Comparison of ENCODE assay signal across 8 cellular contexts in the genomic region with DNA sequence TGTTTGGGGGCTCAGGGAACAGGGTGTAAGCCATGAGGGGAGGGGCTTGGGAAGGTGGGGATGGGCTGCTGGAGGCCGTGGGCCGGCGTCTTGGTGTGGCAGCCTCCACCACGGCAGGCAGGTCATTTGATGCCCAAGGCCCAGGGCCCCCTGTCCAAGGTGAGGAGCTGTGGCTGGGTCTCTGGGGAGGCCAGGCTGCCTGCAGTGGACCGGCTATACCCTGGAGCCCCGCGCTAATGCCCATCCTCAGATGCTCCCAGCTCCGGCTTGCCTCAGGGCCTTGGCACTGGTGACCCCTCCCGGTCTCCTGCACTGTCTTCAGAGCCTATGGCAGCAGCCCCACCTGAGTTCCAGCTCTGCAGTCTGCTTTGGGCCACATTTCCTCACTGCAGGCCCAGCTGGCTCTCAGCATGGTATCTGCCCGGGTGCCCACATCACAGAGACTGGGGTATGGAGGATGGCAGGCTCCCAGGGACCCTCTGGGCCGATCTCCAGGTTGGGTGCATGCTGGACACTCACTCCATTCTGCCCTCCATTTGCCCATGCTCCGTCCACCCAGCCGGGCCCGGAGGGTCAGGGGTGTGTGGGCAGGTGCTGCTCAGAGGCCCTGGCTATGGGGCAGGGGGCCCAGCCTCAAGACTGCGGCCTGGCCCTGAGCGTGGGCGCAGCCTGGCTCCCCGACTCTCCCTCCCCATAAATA. TPM values are rescaled to one million over a fixed set of nuclear protein-coding genes. Genes with fewer than 3 reads are reported as not detected.
DNase-seq lines count a peak whose midpoint lies in the region; ATAC-seq, FAIRE-seq and TF ChIP-seq lines count a peak whose summit lies in the region.
"Not testable (repeated sequence)": the region's sequence is repeated elsewhere in the genome, so short reads cannot be mapped to it uniquely, and the experiment has no call there.
"Had no signal": no experiment of that assay in that cellular context is flagged by ENCODE, and none has a peak within 500 bp of the region (broad histone marks: within the 10 kb centered on the region; RNA-seq: fewer than 3 reads in every experiment).

No MANE protein-coding gene starts in this region.

- CTCF ChIA-PET in WTC11 (lab: Charles Lee) = interaction anchor here (1.1 to 1.5 kb wide), 2 partner anchors 30 to 42 kb away, joined by 3 to 8 read pairs; no protein-coding TSS in a partner anchor

- not testable (repeated sequence) for H2AFZ ChIP-seq in astrocyte (ENCODE audit: low read depth, low read length)
- peak overlapping the region; percentile 26 for H2AFZ ChIP-seq in neuron (ENCODE audit: low read depth, low read length)

- not testable (repeated sequence) for TF ChIP-seq CTCF in CD14-positive monocyte (IDR thresholded peaks at IDR 0.05); WTC11 (IDR thresholded peaks at IDR 0.05); astrocyte (IDR thresholded peaks at IDR 0.05; ENCODE audit: insufficient read depth, low read depth, low read length); left lung (IDR thresholded peaks at IDR 0.05); sigmoid colon (IDR thresholded peaks at IDR 0.05)

- H3K36me3 Mint-ChIP-seq in CD14-positive monocyte; WTC11; astrocyte (ENCODE audit: low read depth, unreplicated experiment): not testable (repeated sequence)

- not testable (repeated sequence) for H3K27ac ChIP-seq in astrocyte (ENCODE audit: low read depth, low read length); left lung; sigmoid colon

- 70 to 72% methylated on average over 15 of the region's 18 CpGs for WGBS in sigmoid colon, 2 donors

- not testable (repeated sequence) for H3K4me1 ChIP-seq in astrocyte (ENCODE audit: insufficient read depth, low read length); left lung; sigmoid colon
- peaks cover 18% of the 10 kb centered on the region for H3K4me1 ChIP-seq in neuron (ENCODE audit: insufficient read depth, low read length)

- peak; percentile 37 for DNase-seq in CD14-positive monocyte (ENCODE audit: low spot score)
- peak; percentile 8 for DNase-seq in WTC11 (ENCODE audit: low spot score)
- not testable (repeated sequence) for DNase-seq in astrocyte (ENCODE audit: low read depth)
- DNase-seq in Right ventricle myocardium superior = peak; percentile 17
- DNase-seq in left lung = peak; percentile 24 to 34
- DNase-seq in sigmoid colon = peak; percentile 58

- H3K27me3 Mint-ChIP-seq in CD14-positive monocyte (ENCODE audit: low read depth in 3 of 3); WTC11 (ENCODE audit: low read depth): not testable (repeated sequence)
- H3K27me3 Mint-ChIP-seq in astrocyte (ENCODE audit: low read depth, unreplicated experiment) = peaks cover 19% of the 10 kb centered on the region

- peak overlapping the region; percentile 81 for H3K4me2 ChIP-seq in astrocyte (ENCODE audit: low read length)

- H3K27ac Mint-ChIP-seq in CD14-positive monocyte; WTC11; astrocyte (ENCODE audit: unreplicated experiment): not testable (repeated sequence)

- not testable (repeated sequence) for TF ChIP-seq POLR2A in sigmoid colon (IDR thresholded peaks at IDR 0.05)

- not testable (repeated sequence) for TF ChIP-seq EP300 in sigmoid colon (IDR thresholded peaks at IDR 0.05)

- not testable (repeated sequence) for FAIRE-seq in astrocyte (lab: Jason Lieb, UNC)

- not testable (repeated sequence) for H3K4me3 ChIP-seq in astrocyte (ENCODE audit: insufficient read depth, low read depth, low read length); left lung; neuron (ENCODE audit: low read length); sigmoid colon

- H3K4me1 Mint-ChIP-seq in CD14-positive monocyte; WTC11; astrocyte (ENCODE audit: low read depth, unreplicated experiment): not testable (repeated sequence)

- intact Hi-C loops in CD14-positive monocyte (cut with micrococcal nuclease) = loop anchor here in 1 of 2 donors (5.0 kb wide), 1 partner anchor 760 kb away; no protein-coding TSS in a partner anchor
- intact Hi-C loops in Right ventricle myocardium superior (cut with DNase I); left lung (cut with DNase I); sigmoid colon (cut with DNase I): not testable (repeated sequence)

- not testable (repeated sequence) for H3K4me3 Mint-ChIP-seq in CD14-positive monocyte; WTC11; astrocyte (ENCODE audit: unreplicated experiment)

- not testable (repeated sequence) for H3K9me3 Mint-ChIP-seq in CD14-positive monocyte; WTC11; astrocyte (ENCODE audit: unreplicated experiment)

- H3K79me2 ChIP-seq in astrocyte (ENCODE audit: insufficient read depth, low read length) = not testable (repeated sequence)

- H4K20me1 ChIP-seq in astrocyte (ENCODE audit: insufficient read depth, low read length) = not testable (repeated sequence)

- not testable (repeated sequence) for H3K27me3 ChIP-seq in astrocyte (ENCODE audit: insufficient read depth, low read length); neuron (ENCODE audit: insufficient read depth, low read length); sigmoid colon
- H3K27me3 ChIP-seq in left lung = peaks cover 0 to 20% of the 10 kb centered on the region in 2 donors

- H3K36me3 ChIP-seq in astrocyte (ENCODE audit: insufficient read depth, low read length); left lung; neuron (ENCODE audit: insufficient read depth, low read length); sigmoid colon: not testable (repeated sequence)

- ATAC-seq in WTC11; Right ventricle myocardium superior (ENCODE audit: poor library complexity); left lung: not testable (repeated sequence)

- POLR2A ChIA-PET in WTC11 (lab: Charles Lee) = not testable (repeated sequence)

- H3K9me3 ChIP-seq in astrocyte (ENCODE audit: insufficient read depth, low read depth, low read length); left lung; neuron (ENCODE audit: low read length); sigmoid colon: not testable (repeated sequence)

- H3K9ac ChIP-seq in astrocyte (ENCODE audit: low read length) = not testable (repeated sequence)

RNA-seq across cellular contexts. Expression of gene PRODH, which starts 21.7 kb away (rescaled TPM):
- polyA plus RNA-seq in CD14-positive monocyte (not detected), sigmoid colon (1 to 10 TPM in 1 of 3 donors, not detected in 2; 2.9 TPM)
- total RNA-seq in WTC11 (2021) (42.6 to 97.3 TPM (median 56.1 TPM) in 3 replicates), astrocyte (1.2 and 1.4 TPM in 2 replicates), Right ventricle myocardium superior (11.9 TPM), left lung (10 to 100 TPM; 20.6 to 77.9 TPM), sigmoid colon (1 to 10 TPM; 2.5 to 4.8 (median 3.6) TPM)
- polyA plus RNA-seq: BJ had no signal

RNA-seq across cellular contexts. Expression of gene DGCR6, which starts 51.7 kb away (rescaled TPM):
- polyA plus RNA-seq in CD14-positive monocyte (under 1 TPM; 0.17 to 0.36 TPM), sigmoid colon (1 to 10 TPM in 1 of 3 donors, under 1 TPM in 2; 0.60 to 1.6 (median 0.73) TPM)
- total RNA-seq in WTC11 (2021) (2.4 to 4.7 TPM (median 3.8 TPM) in 3 replicates), astrocyte (1.3 and 2.5 TPM in 2 replicates), Right ventricle myocardium superior (13.8 TPM), left lung (1 to 10 TPM; 1.7 to 6.1 TPM), sigmoid colon (1 to 10 TPM; 1.2 to 6.6 (median 1.7) TPM)
